Comparison of ENCODE assay signal across 18 cellular contexts in genomic region chr14:69770559-69770958, GRCh38. TPM values are rescaled to one million over a fixed set of nuclear protein-coding genes. Genes with fewer than 3 reads are reported as not detected.
DNase-seq lines count a peak whose midpoint lies in the region; ATAC-seq and TF ChIP-seq lines count a peak whose summit lies in the region.
"Had no signal": no experiment of that assay in that cellular context is flagged by ENCODE, and none has a peak within 500 bp of the region (broad histone marks: within the 10 kb centered on the region; RNA-seq: fewer than 3 reads in every experiment).

No MANE protein-coding gene starts in this region.

- H3K4me1 Mint-ChIP-seq in activated naive CD4-positive, alpha-beta T cell treated with anti-CD3 and anti-CD28 coated beads, Interleukin-2, amount 10 ng/mL, durations not matched to agents 7 days and 5 days: peaks cover 76% of the 10 kb centered on the region
- H3K4me1 Mint-ChIP-seq in activated T-helper 2 cell treated with anti-CD3 and anti-CD28 coated beads, Interferon-gamma antibody, Interleukin-2, Interleukin-4, amounts not matched to agents 10 μg/mL and 5 μg/mL and 100 μg/mL, durations not matched to agents 14 hours and 24 hours and 36 hours (ENCODE audit: low read depth): peaks cover 42% of the 10 kb centered on the region
- H3K4me1 Mint-ChIP-seq in memory B cell (peaks cover 32% of the 10 kb centered on the region), type B pancreatic cell (ENCODE audit: unreplicated experiment) (peaks cover 23% of the 10 kb centered on the region)

- peak overlapping the region; percentile 17 for H3K27ac Mint-ChIP-seq in activated naive CD4-positive, alpha-beta T cell treated with anti-CD3 and anti-CD28 coated beads, Interleukin-2, amount 10 ng/mL, durations not matched to agents 7 days and 5 days
- peak overlapping the region; percentile 28 for H3K27ac Mint-ChIP-seq in activated T-helper 2 cell treated with anti-CD3 and anti-CD28 coated beads, Interferon-gamma antibody, Interleukin-2, Interleukin-4, amounts not matched to agents 10 μg/mL and 5 μg/mL and 100 μg/mL, durations not matched to agents 14 hours and 24 hours and 36 hours
- H3K27ac Mint-ChIP-seq in memory B cell (peak overlapping the region; percentile 25), type B pancreatic cell (peak overlapping the region; percentile 47)

- no peak overlapping the region for H3K4me3 Mint-ChIP-seq in activated naive CD4-positive, alpha-beta T cell treated with anti-CD3 and anti-CD28 coated beads, Interleukin-2, amount 10 ng/mL, durations not matched to agents 7 days and 5 days
- peak overlapping the region; percentile 30 for H3K4me3 Mint-ChIP-seq in activated T-helper 2 cell treated with anti-CD3 and anti-CD28 coated beads, Interferon-gamma antibody, Interleukin-2, Interleukin-4, amounts not matched to agents 10 μg/mL and 5 μg/mL and 100 μg/mL, durations not matched to agents 14 hours and 24 hours and 36 hours (ENCODE audit: low read depth)
- H3K4me3 Mint-ChIP-seq in memory B cell (no peak overlapping the region), type B pancreatic cell (peak overlapping the region; percentile 75)

- H3K27me3 ChIP-seq in brain microvascular endothelial cell (replicated peaks) (no peaks in the 10 kb centered on the region), colonic mucosa (no peaks in the 10 kb centered on the region)
- H3K27me3 ChIP-seq: stomach, uterus had no signal

- H3K27ac ChIP-seq in brain microvascular endothelial cell (no peak overlapping the region), colonic mucosa (no peak overlapping the region)
- H3K27ac ChIP-seq: left ventricle myocardium inferior, stomach, uterus had no signal

- peaks cover 78% of the 10 kb centered on the region for H3K36me3 Mint-ChIP-seq in activated naive CD4-positive, alpha-beta T cell treated with anti-CD3 and anti-CD28 coated beads, Interleukin-2, amount 10 ng/mL, durations not matched to agents 7 days and 5 days
- peaks cover 90% of the 10 kb centered on the region for H3K36me3 Mint-ChIP-seq in activated T-helper 2 cell treated with anti-CD3 and anti-CD28 coated beads, Interferon-gamma antibody, Interleukin-2, Interleukin-4, amounts not matched to agents 10 μg/mL and 5 μg/mL and 100 μg/mL, durations not matched to agents 14 hours and 24 hours and 36 hours (ENCODE audit: low read depth)
- peaks cover 53% of the 10 kb centered on the region for H3K36me3 Mint-ChIP-seq in memory B cell
- H3K36me3 Mint-ChIP-seq in type B pancreatic cell: peaks cover 69% of the 10 kb centered on the region

- intact Hi-C loops in activated T-helper 2 cell treated with anti-CD3 and anti-CD28 coated beads, Interferon-gamma antibody, Interleukin-2, Interleukin-4, amounts not matched to agents 10 μg/mL and 5 μg/mL and 100 μg/mL, durations not matched to agents 14 hours and 24 hours and 36 hours (cut with micrococcal nuclease): no loop called here
- intact Hi-C loops in colonic mucosa (cut with DNase I): no loop called here

- peaks cover 12% of the 10 kb centered on the region for H3K27me3 Mint-ChIP-seq in activated naive CD4-positive, alpha-beta T cell treated with anti-CD3 and anti-CD28 coated beads, Interleukin-2, amount 10 ng/mL, durations not matched to agents 7 days and 5 days
- H3K27me3 Mint-ChIP-seq in activated T-helper 2 cell treated with anti-CD3 and anti-CD28 coated beads, Interferon-gamma antibody, Interleukin-2, Interleukin-4, amounts not matched to agents 10 μg/mL and 5 μg/mL and 100 μg/mL, durations not matched to agents 14 hours and 24 hours and 36 hours (ENCODE audit: low read depth): no peaks in the 10 kb centered on the region
- H3K27me3 Mint-ChIP-seq in memory B cell: no peaks in the 10 kb centered on the region
- peaks cover 3% of the 10 kb centered on the region for H3K27me3 Mint-ChIP-seq in type B pancreatic cell

- CTCF ChIA-PET in activated naive CD4-positive, alpha-beta T cell treated with anti-CD3 and anti-CD28 coated beads, Interleukin-2, amount 10 ng/mL, durations not matched to agents 7 days and 5 days (lab: Charles Lee): no interaction called here

- H3K9me3 ChIP-seq in colonic mucosa: no peaks in the 10 kb centered on the region
- H3K9me3 ChIP-seq: left ventricle myocardium inferior, stomach, uterus had no signal

- peaks cover 7% of the 10 kb centered on the region for H3K4me1 ChIP-seq in colonic mucosa

- H3K4me3 ChIP-seq in brain microvascular endothelial cell (ENCODE audit: low read depth, low read length): no peak overlapping the region
- H3K4me3 ChIP-seq in colonic mucosa: no peak overlapping the region
- H3K4me3 ChIP-seq: uterus had no signal

- TF ChIP-seq CTCF in type B pancreatic cell (conservative IDR thresholded peaks at IDR 0.05) (no peak), brain microvascular endothelial cell (IDR thresholded peaks at IDR 0.05; ENCODE audit: low read depth, low read length, missing control alignments) (no peak), colonic mucosa (IDR thresholded peaks at IDR 0.05) (no peak)

- H3K36me3 ChIP-seq in brain microvascular endothelial cell (replicated peaks) (peaks cover 81% of the 10 kb centered on the region), colonic mucosa (peaks cover 21% of the 10 kb centered on the region)

- no peak overlapping the region for H3K9ac ChIP-seq in colonic mucosa (ENCODE audit: low read depth in 2 of 2, low read length in 2 of 2)

- DNase-seq in activated naive CD4-positive, alpha-beta T cell treated with anti-CD3 and anti-CD28 coated beads, Interleukin-2, amount 10 ng/mL, durations not matched to agents 7 days and 5 days: no peak
- no peak for DNase-seq in activated naive CD4-positive, alpha-beta T cell treated with anti-CD3 and anti-CD28 coated beads, Interleukin-2, amount 50 U/mL, for 16 hours
- DNase-seq in activated T-helper 2 cell treated with anti-CD3 and anti-CD28 coated beads, Interferon-gamma antibody, Interleukin-2, Interleukin-4, amounts not matched to agents 10 μg/mL and 5 μg/mL and 100 μg/mL, durations not matched to agents 14 hours and 24 hours and 36 hours (ENCODE audit: low spot score): no peak
- DNase-seq in memory B cell (ENCODE audit: low spot score in 2 of 2): no peak
- DNase-seq in type B pancreatic cell (ENCODE audit: extremely low spot score, unreplicated experiment): no peak
- no peak for DNase-seq in MV-4-11 (lab: John Stamatoyannopoulos, UW)
- DNase-seq in brain microvascular endothelial cell: no peak
- DNase-seq in colonic mucosa: no peak
- DNase-seq: activated CD4-positive, alpha-beta T cell treated with anti-CD3 and anti-CD28 coated beads, Interleukin-2, amount 50 U/mL, for 48 hours; Calu3; left ventricle myocardium inferior; NCI-H1417 treated with DMSO at 0.1 percent for 48 hours; NCI-H2171 treated with DMSO at 0.1 percent for 48 hours; stimulated activated CD4-positive, alpha-beta T cell treated with anti-CD3 and anti-CD28 coated beads, Interleukin-12 subunit alpha, Interleukin-12 subunit beta, amount 100 ng/mL, for 4 hours; stomach; uterus had no signal

- no peak for ATAC-seq in memory B cell (ENCODE audit: low read depth)

- in situ Hi-C loops in brain microvascular endothelial cell (cut with HindIII; ENCODE audit: low pct_ligation_motif_present, low sequenced_read_pairs): no loop called here

- H3K9me3 Mint-ChIP-seq in activated naive CD4-positive, alpha-beta T cell treated with anti-CD3 and anti-CD28 coated beads, Interleukin-2, amount 10 ng/mL, durations not matched to agents 7 days and 5 days: peaks cover 5% of the 10 kb centered on the region
- H3K9me3 Mint-ChIP-seq in activated T-helper 2 cell treated with anti-CD3 and anti-CD28 coated beads, Interferon-gamma antibody, Interleukin-2, Interleukin-4, amounts not matched to agents 10 μg/mL and 5 μg/mL and 100 μg/mL, durations not matched to agents 14 hours and 24 hours and 36 hours: no peaks in the 10 kb centered on the region
- H3K9me3 Mint-ChIP-seq in memory B cell (no peaks in the 10 kb centered on the region), type B pancreatic cell (no peaks in the 10 kb centered on the region)

RNA-seq across cellular contexts. Expression of gene SRSF5, which starts 3.6 kb away (rescaled TPM):
- total RNA-seq in activated T-helper 2 cell treated with anti-CD3 and anti-CD28 coated beads, Interferon-gamma antibody, Interleukin-2, Interleukin-4, amounts not matched to agents 10 μg/mL and 5 μg/mL and 100 μg/mL, durations not matched to agents 14 hours and 24 hours and 36 hours: 316 and 358 TPM in 2 replicates
- 388 and 417 TPM in 2 replicates for total RNA-seq in type B pancreatic cell (ENCODE audit: low replicate concordance)
- 100 to 1,000 TPM; 198 to 206 TPM for total RNA-seq in colonic mucosa

RNA-seq across cellular contexts. Expression of gene SLC10A1, which starts 26.5 kb away (rescaled TPM):
- not detected in 2 replicates for total RNA-seq in activated T-helper 2 cell treated with anti-CD3 and anti-CD28 coated beads, Interferon-gamma antibody, Interleukin-2, Interleukin-4, amounts not matched to agents 10 μg/mL and 5 μg/mL and 100 μg/mL, durations not matched to agents 14 hours and 24 hours and 36 hours
- total RNA-seq in type B pancreatic cell (ENCODE audit: low replicate concordance): not detected in 2 replicates
- total RNA-seq in colonic mucosa: not detected
- total RNA-seq: Calu3, frontal cortex, G401, left ventricle myocardium inferior, stomach, uterus had no signal

Comparison
In these comparisons a context has a peak if more than half of its experiments do, and no peak if none do; other contexts are left out.
1. H3K4me3 Mint-ChIP-seq: peak in activated T-helper 2 cell treated with anti-CD3 and anti-CD28 coated beads, Interferon-gamma antibody, Interleukin-2, Interleukin-4, amounts not matched to agents 10 μg/mL and 5 μg/mL and 100 μg/mL, durations not matched to agents 14 hours and 24 hours and 36 hours (single experiment) and type B pancreatic cell (single experiment); none in activated naive CD4-positive, alpha-beta T cell treated with anti-CD3 and anti-CD28 coated beads, Interleukin-2, amount 10 ng/mL, durations not matched to agents 7 days and 5 days (single experiment) and memory B cell (single experiment).
2. Peak in every context shown above with its lines, with median percentiles within 50 percentile points of each other: H3K27ac Mint-ChIP-seq.